8 cellular contexts compared by ENCODE assay signal in genomic region chr6:149964243-149965190, GRCh38. TPM values are rescaled to one million over a fixed set of nuclear protein-coding genes. Genes with fewer than 3 reads are reported as not detected.
DNase-seq lines count a peak whose midpoint lies in the region; ATAC-seq and TF ChIP-seq lines count a peak whose summit lies in the region.

No MANE protein-coding gene starts in this region.

- H3K9ac ChIP-seq in adipocyte (ENCODE audit: low read length) = peak overlapping the region; percentile 58

- peak overlapping the region; percentile 87 to 95 (median 92) for H3K4me3 Mint-ChIP-seq in immature natural killer cell
- H3K4me3 Mint-ChIP-seq in stimulated activated naive CD8-positive, alpha-beta T cell treated with anti-CD3 and anti-CD28 coated beads, Interleukin-15, Interleukin-2, amounts not matched to agents 100 ng/mL and 50 ng/mL, for 24 hours = peak overlapping the region; percentile 90

- H3K4me1 Mint-ChIP-seq in immature natural killer cell = peaks cover 26 to 29% of the 10 kb centered on the region in 2 donors
- H3K4me1 Mint-ChIP-seq in stimulated activated naive CD8-positive, alpha-beta T cell treated with anti-CD3 and anti-CD28 coated beads, Interleukin-15, Interleukin-2, amounts not matched to agents 100 ng/mL and 50 ng/mL, for 24 hours (ENCODE audit: low read depth) = peaks cover 40% of the 10 kb centered on the region

- H3K36me3 ChIP-seq in BE2C (no peaks in the 10 kb centered on the region), adipocyte (ENCODE audit: control insufficient read depth, insufficient read depth, low read length, severe bottlenecking) (no peaks in the 10 kb centered on the region)

- H3K27ac Mint-ChIP-seq in immature natural killer cell = peak overlapping the region in 4 of 6 donors; percentile 67 to 85 (median 80)
- H3K27ac Mint-ChIP-seq in stimulated activated naive CD8-positive, alpha-beta T cell treated with anti-CD3 and anti-CD28 coated beads, Interleukin-15, Interleukin-2, amounts not matched to agents 100 ng/mL and 50 ng/mL, for 24 hours = peak overlapping the region; percentile 82

- H3K4me1 ChIP-seq in BE2C (no peaks in the 10 kb centered on the region), adipocyte (ENCODE audit: control insufficient read depth, insufficient read depth, low read length) (peaks cover 11% of the 10 kb centered on the region)

- H3K27me3 ChIP-seq in BE2C (peaks cover 43% of the 10 kb centered on the region), adipocyte (replicated peaks; ENCODE audit: control insufficient read depth, insufficient read depth, low read length) (peaks cover 58% of the 10 kb centered on the region)

- H3K9me3 ChIP-seq in BE2C = no peaks in the 10 kb centered on the region
- no peaks in the 10 kb centered on the region for H3K9me3 ChIP-seq in adipocyte (ENCODE audit: control insufficient read depth, low read length)

- peaks cover 0 to 2% (median 0%) of the 10 kb centered on the region in 3 donors for H3K36me3 Mint-ChIP-seq in immature natural killer cell
- no peaks in the 10 kb centered on the region for H3K36me3 Mint-ChIP-seq in stimulated activated naive CD8-positive, alpha-beta T cell treated with anti-CD3 and anti-CD28 coated beads, Interleukin-15, Interleukin-2, amounts not matched to agents 100 ng/mL and 50 ng/mL, for 24 hours (ENCODE audit: low read depth)

- DNase-seq in BE2C = no peak
- DNase-seq in Jurkat, Clone E6-1 (ENCODE audit: low read depth, low spot score) = no peak
- DNase-seq in adipocyte (ENCODE audit: low read depth) = peak; percentile 34
- peak in 1 of 3 donors; percentile 41 for DNase-seq in immature natural killer cell
- no peak for DNase-seq in NK-92 (lab: John Stamatoyannopoulos, UW; ENCODE audit: unreplicated experiment)
- no peak for DNase-seq in foreskin melanocyte

- peaks cover 0 to 2% (median 0%) of the 10 kb centered on the region in 6 donors for H3K9me3 Mint-ChIP-seq in immature natural killer cell
- no peaks in the 10 kb centered on the region for H3K9me3 Mint-ChIP-seq in stimulated activated naive CD8-positive, alpha-beta T cell treated with anti-CD3 and anti-CD28 coated beads, Interleukin-15, Interleukin-2, amounts not matched to agents 100 ng/mL and 50 ng/mL, for 24 hours

- H3K4me3 ChIP-seq in BE2C (ENCODE audit: low read depth, low read length) = peak overlapping the region; percentile 65
- H3K4me3 ChIP-seq in Jurkat, Clone E6-1 (ENCODE audit: low read length) = peak overlapping the region; percentile 75
- peak overlapping the region; percentile 81 for H3K4me3 ChIP-seq in adipocyte (ENCODE audit: low read length)

- H3K27me3 Mint-ChIP-seq in immature natural killer cell (ENCODE audit: low read depth in 3 of 3) = peaks cover 28 to 67% (median 41%) of the 10 kb centered on the region in 3 donors
- H3K27me3 Mint-ChIP-seq in stimulated activated naive CD8-positive, alpha-beta T cell treated with anti-CD3 and anti-CD28 coated beads, Interleukin-15, Interleukin-2, amounts not matched to agents 100 ng/mL and 50 ng/mL, for 24 hours = peaks cover 87% of the 10 kb centered on the region

- no peak for ATAC-seq in HG03442 (IDR thresholded peaks at IDR 0.05; ENCODE audit: unreplicated experiment)

- no peak for TF ChIP-seq CTCF in BE2C (IDR thresholded peaks at IDR 0.05; ENCODE audit: low read depth, low read length)

RNA-seq across cellular contexts. Expression of gene ULBP1, which starts 0.8 kb away (rescaled TPM):
- polyA plus RNA-seq in BE2C (2012; ENCODE audit: insufficient read depth, insufficient read length, low read depth) = 5.4 TPM
- polyA plus RNA-seq in Jurkat, Clone E6-1 (2012; ENCODE audit: insufficient read depth, insufficient read length) = 8.6 TPM
- polyA plus RNA-seq in immature natural killer cell = not detected

RNA-seq across cellular contexts. Expression of gene ULBP2, which starts 22.7 kb away (rescaled TPM):
- polyA plus RNA-seq in BE2C (2012; ENCODE audit: insufficient read depth, insufficient read length, low read depth) = 1.5 TPM
- 17.5 TPM for polyA plus RNA-seq in Jurkat, Clone E6-1 (2012; ENCODE audit: insufficient read depth, insufficient read length)
- polyA plus RNA-seq in immature natural killer cell = under 1 TPM in 2 of 3 donors, not detected in 1; 0.83 to 0.88 TPM

RNA-seq across cellular contexts. Expression of gene RAET1G, which starts 41.6 kb away (rescaled TPM):
- polyA plus RNA-seq in BE2C (2012; ENCODE audit: insufficient read depth, insufficient read length, low read depth) = not detected
- polyA plus RNA-seq in Jurkat, Clone E6-1 (2012; ENCODE audit: insufficient read depth, insufficient read length) = 1.6 TPM
- polyA plus RNA-seq in immature natural killer cell = not detected
